8 cellular contexts compared by ENCODE assay signal in the genomic region with DNA sequence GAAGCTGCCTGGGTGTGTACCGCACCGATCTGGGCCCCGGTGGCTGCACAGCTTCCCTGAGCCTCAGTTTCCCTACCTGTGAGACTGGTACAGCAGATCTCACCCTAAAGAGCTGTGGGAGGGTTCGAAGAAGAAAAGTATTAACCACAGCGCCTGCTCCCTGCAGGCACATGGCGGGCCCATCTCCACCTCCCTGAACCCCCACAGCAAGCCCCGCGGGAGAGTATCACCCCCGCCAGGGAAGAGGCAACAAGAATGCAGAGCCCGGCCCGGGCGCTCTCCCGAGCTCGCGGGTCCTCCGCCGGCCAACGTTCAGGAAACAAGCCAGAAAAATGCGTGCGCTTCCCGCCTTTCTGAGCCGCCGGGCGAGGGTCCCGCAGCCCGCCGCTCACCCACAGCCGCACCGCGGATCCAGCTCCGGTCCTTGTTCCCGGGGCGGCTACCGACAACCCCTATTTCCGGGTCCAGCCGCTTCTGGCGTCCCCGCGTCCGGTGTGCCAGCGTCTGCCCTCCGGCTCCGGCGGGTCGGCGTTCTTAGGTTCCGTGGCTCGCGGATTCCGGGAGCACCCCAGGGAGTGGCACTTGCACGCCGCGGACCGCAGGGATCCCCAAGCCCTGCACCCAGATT. TPM values are rescaled to one million over a fixed set of nuclear protein-coding genes. Genes with fewer than 3 reads are reported as not detected.
DNase-seq lines count a peak whose midpoint lies in the region; ATAC-seq, FAIRE-seq and TF ChIP-seq lines count a peak whose summit lies in the region.

A gene with protein sequence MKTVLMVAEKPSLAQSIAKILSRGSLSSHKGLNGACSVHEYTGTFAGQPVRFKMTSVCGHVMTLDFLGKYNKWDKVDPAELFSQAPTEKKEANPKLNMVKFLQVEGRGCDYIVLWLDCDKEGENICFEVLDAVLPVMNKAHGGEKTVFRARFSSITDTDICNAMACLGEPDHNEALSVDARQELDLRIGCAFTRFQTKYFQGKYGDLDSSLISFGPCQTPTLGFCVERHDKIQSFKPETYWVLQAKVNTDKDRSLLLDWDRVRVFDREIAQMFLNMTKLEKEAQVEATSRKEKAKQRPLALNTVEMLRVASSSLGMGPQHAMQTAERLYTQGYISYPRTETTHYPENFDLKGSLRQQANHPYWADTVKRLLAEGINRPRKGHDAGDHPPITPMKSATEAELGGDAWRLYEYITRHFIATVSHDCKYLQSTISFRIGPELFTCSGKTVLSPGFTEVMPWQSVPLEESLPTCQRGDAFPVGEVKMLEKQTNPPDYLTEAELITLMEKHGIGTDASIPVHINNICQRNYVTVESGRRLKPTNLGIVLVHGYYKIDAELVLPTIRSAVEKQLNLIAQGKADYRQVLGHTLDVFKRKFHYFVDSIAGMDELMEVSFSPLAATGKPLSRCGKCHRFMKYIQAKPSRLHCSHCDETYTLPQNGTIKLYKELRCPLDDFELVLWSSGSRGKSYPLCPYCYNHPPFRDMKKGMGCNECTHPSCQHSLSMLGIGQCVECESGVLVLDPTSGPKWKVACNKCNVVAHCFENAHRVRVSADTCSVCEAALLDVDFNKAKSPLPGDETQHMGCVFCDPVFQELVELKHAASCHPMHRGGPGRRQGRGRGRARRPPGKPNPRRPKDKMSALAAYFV (minus strand): TSS at position 450 of the 628 bp plus-strand sequence. CDS start 7,078 bp downstream, outside the sequence.

- 0 to 1% methylated on average over 30 to 54 of the region's 54 CpGs for WGBS in endodermal cell (ENCODE audit: insufficient coverage in 1 of 2, insufficient read length in 1 of 2), 2 experiments

- H3K4me1 Mint-ChIP-seq in activated CD8-positive, alpha-beta memory T cell treated with anti-CD3 and anti-CD28 coated beads, Interleukin-2, amount 10 ng/mL, durations not matched to agents 7 days and 5 days = peaks cover 30% of the 10 kb centered on the region
- peaks cover 6% of the 10 kb centered on the region for H3K4me1 Mint-ChIP-seq in endodermal cell

- peak within 1 kb of the TSS; percentile 88 for H3K4me3 Mint-ChIP-seq in activated CD8-positive, alpha-beta memory T cell treated with anti-CD3 and anti-CD28 coated beads, Interleukin-2, amount 10 ng/mL, durations not matched to agents 7 days and 5 days
- peak within 1 kb of the TSS; percentile 90 for H3K4me3 Mint-ChIP-seq in endodermal cell

- TF ChIP-seq CTCF in endodermal cell (conservative IDR thresholded peaks at IDR 0.05) = no peak

- peak; percentile 80 for TF ChIP-seq POLR2A in GM12891 (IDR thresholded peaks at IDR 0.05; ENCODE audit: low read depth, low read length)

- no peaks in the 10 kb centered on the region for H3K27me3 Mint-ChIP-seq in activated CD8-positive, alpha-beta memory T cell treated with anti-CD3 and anti-CD28 coated beads, Interleukin-2, amount 10 ng/mL, durations not matched to agents 7 days and 5 days
- H3K27me3 Mint-ChIP-seq in endodermal cell (ENCODE audit: insufficient read depth) = peaks cover 15% of the 10 kb centered on the region

- no peaks in the 10 kb centered on the region for H3K9me3 Mint-ChIP-seq in activated CD8-positive, alpha-beta memory T cell treated with anti-CD3 and anti-CD28 coated beads, Interleukin-2, amount 10 ng/mL, durations not matched to agents 7 days and 5 days (ENCODE audit: low read depth)
- H3K9me3 Mint-ChIP-seq in endodermal cell = no peaks in the 10 kb centered on the region

- peak; percentile 75 for FAIRE-seq in GM12891 (lab: Jason Lieb, UNC)

- H3K27me3 ChIP-seq in endodermal cell (ENCODE audit: control insufficient read depth, insufficient read depth, low read length, poor library complexity, severe bottlenecking) = no peaks in the 10 kb centered on the region

- H3K9me3 ChIP-seq in endodermal cell (ENCODE audit: control insufficient read depth, low read length) = no peaks in the 10 kb centered on the region

- DNase-seq in GM12891 (ENCODE audit: insufficient read length, low spot score) (peak; percentile 86), HPDE6-E6E7 (ENCODE audit: extremely low spot score) (peak; percentile 76), NOMO-1 treated with dmso at 0.1 percent for 144 hours (lab: John Stamatoyannopoulos, UW; ENCODE audit: unreplicated experiment) (peak; percentile 72), endodermal cell (peak; percentile 89), mesenteric fat pad (ENCODE audit: low spot score) (peak; percentile 97)
- DNase-seq in activated CD8-positive, alpha-beta memory T cell treated with anti-CD3 and anti-CD28 coated beads, Interleukin-2, amount 10 ng/mL, durations not matched to agents 7 days and 5 days = peak; percentile 87
- peak; percentile 60 for DNase-seq in stimulated activated CD8-positive, alpha-beta memory T cell treated with anti-CD3 and anti-CD28 coated beads, Interleukin-12 subunit alpha, Interleukin-12 subunit beta, amount 100 ng/mL, for 4 hours (ENCODE audit: low read depth)

- peak within 1 kb of the TSS; percentile 86 for H3K27ac Mint-ChIP-seq in activated CD8-positive, alpha-beta memory T cell treated with anti-CD3 and anti-CD28 coated beads, Interleukin-2, amount 10 ng/mL, durations not matched to agents 7 days and 5 days
- H3K27ac Mint-ChIP-seq in endodermal cell = peak within 1 kb of the TSS; percentile 81

- H3K36me3 Mint-ChIP-seq in activated CD8-positive, alpha-beta memory T cell treated with anti-CD3 and anti-CD28 coated beads, Interleukin-2, amount 10 ng/mL, durations not matched to agents 7 days and 5 days = no peaks in the 10 kb centered on the region
- H3K36me3 Mint-ChIP-seq in endodermal cell (ENCODE audit: low read depth) = peaks cover 12% of the 10 kb centered on the region

- ATAC-seq in activated CD8-positive, alpha-beta memory T cell treated with anti-CD3 and anti-CD28 coated beads, Interleukin-2, amount 10 ng/mL, durations not matched to agents 7 days and 5 days = peak; percentile 97
- no peak for ATAC-seq in HG03439 (IDR thresholded peaks at IDR 0.05; ENCODE audit: unreplicated experiment)

- peak within 1 kb of the TSS; percentile 85 for H3K9ac ChIP-seq in endodermal cell (ENCODE audit: extremely low read depth, low read length, poor library complexity, severe bottlenecking)

- H3K36me3 ChIP-seq in endodermal cell (ENCODE audit: control insufficient read depth, insufficient read depth, low read length) = peaks cover 15% of the 10 kb centered on the region

- H3K4me3 ChIP-seq in endodermal cell (ENCODE audit: low read length) = peak within 1 kb of the TSS; percentile 95

- peak within 1 kb of the TSS; percentile 19 for H3K27ac ChIP-seq in endodermal cell (ENCODE audit: low read depth, low read length)

- H3K4me1 ChIP-seq in endodermal cell (ENCODE audit: control insufficient read depth, insufficient read depth, low read length) = no peaks in the 10 kb centered on the region

- CTCF ChIA-PET in activated CD8-positive, alpha-beta memory T cell treated with anti-CD3 and anti-CD28 coated beads, Interleukin-2, amount 10 ng/mL, durations not matched to agents 7 days and 5 days (lab: Charles Lee) = interaction anchor here (0.7 to 3.3 kb wide), 4 partner anchors 10 to 106 kb away, joined by 3 to 32 read pairs (median 10); a partner anchor contains a TSS

TF ChIP-seq in GM12891, 5 proteins besides CTCF, POLR2A, EP300 and RAD21:
- TF ChIP-seq POU2F2 (IDR thresholded peaks at IDR 0.05; ENCODE audit: low read depth, low read length) = peak; percentile 87
- no peak for TF ChIP-seq SPI1 (IDR thresholded peaks at IDR 0.05; ENCODE audit: low read depth, low read length)
- peak; percentile 90 for TF ChIP-seq TAF1 (IDR thresholded peaks at IDR 0.05; ENCODE audit: low read depth, low read length)
- TF ChIP-seq POLR2AphosphoS5 (IDR thresholded peaks at IDR 0.05; ENCODE audit: low read depth, low read length) = peak; percentile 87
- TF ChIP-seq PAX5 (IDR thresholded peaks at IDR 0.05; ENCODE audit: insufficient read depth, low read length, severe bottlenecking) = peak; percentile 27
TF ChIP-seq in GM12891: peak in this region for 4.

RNA-seq across cellular contexts. Expression of the gene that starts here (rescaled TPM):
- 12.7 TPM for polyA plus RNA-seq in GM12891 (2012; ENCODE audit: low read depth, missing spikeins)
- 10 to 100 TPM; 46.6 to 50.4 TPM for total RNA-seq in activated CD8-positive, alpha-beta memory T cell treated with anti-CD3 and anti-CD28 coated beads, Interleukin-2, amount 10 ng/mL, durations not matched to agents 7 days and 5 days
- total RNA-seq in endodermal cell = 10 to 100 TPM; 68.8 to 71.9 TPM
- 61.4 TPM for polyA plus RNA-seq in endodermal cell (2013, experiment 1 of 2)
- 49.3 TPM for polyA plus RNA-seq in endodermal cell (2013, experiment 2 of 2)
- 18.4 TPM for total RNA-seq in mesenteric fat pad
